ENCODE assay signal across 28 cellular contexts in genomic region chr6:20740088-20740487, GRCh38.
"Had no signal": no experiment of that assay in that cellular context is flagged by ENCODE, and none has a peak within 500 bp of the region (broad histone marks: within the 10 kb centered on the region; RNA-seq: fewer than 3 reads in every experiment).

No MANE protein-coding gene starts in this region.

- DNase-seq: activated B cell treated with CpG ODN at 0.5 μM for 24 hours; activated CD4-positive, alpha-beta T cell treated with anti-CD3 and anti-CD28 coated beads for 48 hours; activated CD4-positive, alpha-beta T cell treated with anti-CD3 and anti-CD28 coated beads, Interleukin-2, amount 50 U/mL, for 1 hour; activated CD4-positive, alpha-beta T cell treated with anti-CD3 and anti-CD28 coated beads, Interleukin-2, amount 50 U/mL, for 48 hours; activated CD8-positive, alpha-beta memory T cell treated with anti-CD3 and anti-CD28 coated beads for 24 hours; activated CD8-positive, alpha-beta T cell treated with anti-CD3 and anti-CD28 coated beads for 36 hours; activated effector memory CD4-positive, alpha-beta T cell treated with Interleukin-2 at 50 U/mL for 16 hours; activated gamma-delta T cell treated with Interleukin-2 at 50 U/mL for 16 hours; activated naive CD4-positive, alpha-beta T cell treated with anti-CD3 and anti-CD28 coated beads, Interleukin-2, amount 50 U/mL, for 16 hours; activated naive CD4-positive, alpha-beta T cell treated with Interleukin-2 at 50 U/mL for 16 hours; activated T-cell treated with anti-CD3 and anti-CD28 coated beads, Interleukin-2, amount 50 U/mL, for 4 hours; amniotic stem cell; anterior cingulate cortex; caudate nucleus; cortex of kidney; dermis blood vessel endothelial cell; effector CD4-positive, alpha-beta T cell; effector memory CD8-positive, alpha-beta T cell; esophagus squamous epithelium; foreskin melanocyte; head of caudate nucleus; T-helper 2 cell; WERI-Rb-1 had no signal

- H3K4me1 ChIP-seq: esophagus squamous epithelium had no signal

- H3K27me3 Mint-ChIP-seq: activated B cell treated with CpG ODN at 0.5 μM for 24 hours; activated CD8-positive, alpha-beta T cell treated with anti-CD3 and anti-CD28 coated beads for 36 hours; activated naive CD8-positive, alpha-beta T cell; activated T-helper 17 cell treated with anti-CD3 and anti-CD28 coated beads, Interleukin-2, amount 50 U/mL, for 72 hours; effector memory CD8-positive, alpha-beta T cell had no signal

- H3K9me3 Mint-ChIP-seq: activated T-helper 17 cell treated with anti-CD3 and anti-CD28 coated beads, Interleukin-2, amount 50 U/mL, for 72 hours had no signal

- H3K9me3 ChIP-seq: esophagus squamous epithelium, gastroesophageal sphincter had no signal

- H3K4me3 Mint-ChIP-seq: activated B cell treated with CpG ODN at 0.5 μM for 24 hours; activated CD8-positive, alpha-beta T cell treated with anti-CD3 and anti-CD28 coated beads for 36 hours; activated naive CD8-positive, alpha-beta T cell; activated T-cell treated with anti-CD3 and anti-CD28 coated beads, Interleukin-2, amount 50 U/mL, for 4 hours; activated T-helper 17 cell treated with anti-CD3 and anti-CD28 coated beads, Interleukin-2, amount 50 U/mL, for 72 hours; effector memory CD8-positive, alpha-beta T cell had no signal

- H3K27me3 ChIP-seq: esophagus squamous epithelium, gastroesophageal sphincter had no signal

- ATAC-seq: activated CD4-positive, CD25-positive, alpha-beta regulatory T cell treated with anti-CD3 and anti-CD28 coated beads, Interleukin-2, amount 50 U/mL, for 24 hours; activated CD8-positive, alpha-beta T cell treated with anti-CD3 and anti-CD28 coated beads for 36 hours; activated T-cell treated with anti-CD3 and anti-CD28 coated beads, Interleukin-2, amount 50 U/mL, for 4 hours; activated T-helper 17 cell treated with anti-CD3 and anti-CD28 coated beads, Interleukin-2, amount 50 U/mL, for 72 hours; effector memory CD8-positive, alpha-beta T cell; gastroesophageal sphincter had no signal

- H3K4me3 ChIP-seq: esophagus squamous epithelium, gastroesophageal sphincter had no signal

- H3K27ac Mint-ChIP-seq: activated B cell treated with CpG ODN at 0.5 μM for 24 hours; activated CD8-positive, alpha-beta T cell treated with anti-CD3 and anti-CD28 coated beads for 36 hours; activated naive CD8-positive, alpha-beta T cell; activated T-helper 17 cell treated with anti-CD3 and anti-CD28 coated beads, Interleukin-2, amount 50 U/mL, for 72 hours; effector memory CD8-positive, alpha-beta T cell had no signal

- H3K4me1 Mint-ChIP-seq: activated B cell treated with CpG ODN at 0.5 μM for 24 hours had no signal

- H3K27ac ChIP-seq: epithelial cell of prostate, esophagus squamous epithelium, gastroesophageal sphincter, WERI-Rb-1 had no signal
